ENCODE assay signal across 15 cellular contexts in the genomic region with DNA sequence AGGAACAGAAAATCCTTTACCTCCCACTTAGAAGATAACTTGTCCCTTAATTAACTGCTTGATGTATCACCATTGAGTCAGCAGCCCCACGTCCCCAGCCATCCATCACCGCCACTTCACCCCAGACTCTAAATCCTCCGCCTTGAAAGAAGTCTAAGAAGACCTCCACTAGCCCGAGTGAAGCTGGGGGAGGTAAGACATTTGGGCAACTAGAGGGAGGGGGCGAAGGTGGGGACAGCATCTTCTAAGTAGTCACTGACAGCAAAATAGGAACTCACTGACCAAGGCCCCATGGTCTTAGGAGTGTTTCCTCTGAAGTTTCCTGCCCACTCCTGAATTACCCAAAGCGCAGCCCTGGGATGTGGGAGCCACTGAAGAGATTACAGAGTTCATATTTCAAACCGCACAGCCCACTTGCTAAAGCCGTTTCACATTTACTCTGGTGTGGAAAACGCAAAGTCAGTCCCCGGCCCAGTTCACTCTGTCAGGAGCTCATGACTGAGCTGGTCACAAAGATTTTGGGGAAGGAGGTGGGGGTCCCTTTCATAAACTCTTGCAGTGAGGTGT.
DNase-seq lines count a peak whose midpoint lies in the region; ATAC-seq and TF ChIP-seq lines count a peak whose summit lies in the region.
"Had no signal": no experiment of that assay in that cellular context is flagged by ENCODE, and none has a peak within 500 bp of the region (broad histone marks: within the 10 kb centered on the region; RNA-seq: fewer than 3 reads in every experiment).

No MANE protein-coding gene starts in this region.

- no peak for TF ChIP-seq CTCF in WTC11 (IDR thresholded peaks at IDR 0.05)
- no peak for TF ChIP-seq CTCF in gastroesophageal sphincter (IDR thresholded peaks at IDR 0.05)

- WGBS in gastroesophageal sphincter (ENCODE audit: low coverage in 1 of 2), 2 donors, result 78 to 80% methylated on average over 4 of the region's 10 CpGs

- H3K27ac ChIP-seq in gastroesophageal sphincter (peak overlapping the region in 3 of 4 donors; percentile 25 to 61 (median 59)), skeletal muscle tissue (ENCODE audit: low read depth, low read length) (peak overlapping the region; percentile 73)
- H3K27ac ChIP-seq: SK-N-MC had no signal

- H3K4me3 ChIP-seq in gastroesophageal sphincter (no peak overlapping the region), skeletal muscle tissue (ENCODE audit: low read length in 3 of 3) (no peak overlapping the region)
- H3K4me3 ChIP-seq: SK-N-MC had no signal

- H3K9me3 ChIP-seq in gastroesophageal sphincter (no peaks in the 10 kb centered on the region), skeletal muscle tissue (ENCODE audit: control insufficient read depth in 3 of 3, low read length in 3 of 3) (no peaks in the 10 kb centered on the region)

- TF ChIP-seq EP300 in gastroesophageal sphincter (IDR thresholded peaks at IDR 0.05), result no peak

- H3K36me3 Mint-ChIP-seq in WTC11, result no peaks in the 10 kb centered on the region
- H3K36me3 Mint-ChIP-seq: natural killer cell treated with Interleukin-12 subunit alpha and Interleukin-12 subunit beta and Interleukin-15 and Interleukin-18, amount 100 ng/mL, for 72 hours had no signal

- H3K27me3 ChIP-seq in gastroesophageal sphincter (no peaks in the 10 kb centered on the region), skeletal muscle tissue (ENCODE audit: control insufficient read depth in 3 of 3, insufficient read depth in 3 of 3, low read length in 3 of 3) (no peaks in the 10 kb centered on the region)

- peak overlapping the region; percentile 25 for H3K27ac Mint-ChIP-seq in WTC11
- H3K27ac Mint-ChIP-seq: natural killer cell treated with Interleukin-12 subunit alpha and Interleukin-12 subunit beta and Interleukin-15 and Interleukin-18, amount 100 ng/mL, for 72 hours had no signal

- H3K9me3 Mint-ChIP-seq in WTC11, result no peaks in the 10 kb centered on the region
- H3K9me3 Mint-ChIP-seq: natural killer cell treated with Interleukin-12 subunit alpha and Interleukin-12 subunit beta and Interleukin-15 and Interleukin-18, amount 100 ng/mL, for 72 hours had no signal

- peaks cover 0 to 67% (median 12%) of the 10 kb centered on the region in 3 donors for H3K4me1 ChIP-seq in gastroesophageal sphincter
- peaks cover 9 to 16% (median 14%) of the 10 kb centered on the region in 3 donors for H3K4me1 ChIP-seq in skeletal muscle tissue (ENCODE audit: control insufficient read depth in 3 of 3, insufficient read depth in 3 of 3, low read length in 3 of 3)

- H3K9ac ChIP-seq in skeletal muscle tissue (ENCODE audit: low read depth in 1 of 3, low read length in 3 of 3), result no peak overlapping the region

- peaks cover 58% of the 10 kb centered on the region for H3K4me1 Mint-ChIP-seq in WTC11

- no peak overlapping the region for H3K4me3 Mint-ChIP-seq in WTC11
- H3K4me3 Mint-ChIP-seq: natural killer cell treated with Interleukin-12 subunit alpha and Interleukin-12 subunit beta and Interleukin-15 and Interleukin-18, amount 100 ng/mL, for 72 hours had no signal

- no peaks in the 10 kb centered on the region for H3K27me3 Mint-ChIP-seq in WTC11 (ENCODE audit: low read depth)

- ATAC-seq in WTC11, result no peak
- ATAC-seq in gastroesophageal sphincter, result no peak
- ATAC-seq: natural killer cell treated with Interleukin-12 subunit alpha and Interleukin-12 subunit beta and Interleukin-15 and Interleukin-18, amount 100 ng/mL, for 72 hours; stimulated activated naive CD8-positive, alpha-beta T cell treated with anti-CD3 and anti-CD28 coated beads, Interleukin-15, Interleukin-2, amounts not matched to agents 100 U/mL and 50 U/mL, for 24 hours had no signal

- no peaks in the 10 kb centered on the region for H3K36me3 ChIP-seq in gastroesophageal sphincter
- no peaks in the 10 kb centered on the region for H3K36me3 ChIP-seq in skeletal muscle tissue (ENCODE audit: control insufficient read depth in 3 of 3, insufficient read depth in 3 of 3, low read length in 3 of 3)

- peak; percentile 45 for DNase-seq in ELF-1 (ENCODE audit: low read depth, low spot score)
- DNase-seq in WTC11 (ENCODE audit: low spot score), result no peak
- DNase-seq in erythroblast (lab: John Stamatoyannopoulos, UW), result no peak
- no peak for DNase-seq in foreskin melanocyte
- no peak for DNase-seq in stimulated activated CD4-positive, alpha-beta T cell treated with anti-CD3 and anti-CD28 coated beads, Interleukin-4, amount 100 ng/mL, for 4 hours
- DNase-seq in DMS 273 (lab: John Stamatoyannopoulos, UW; ENCODE audit: unreplicated experiment), result no peak
- DNase-seq: activated CD8-positive, alpha-beta memory T cell treated with anti-CD3 and anti-CD28 coated beads for 24 hours; DMS153; GOT3; NCI-H1417; stimulated activated naive CD8-positive, alpha-beta T cell treated with anti-CD3 and anti-CD28 coated beads, Interleukin-15, Interleukin-2, amounts not matched to agents 100 U/mL and 50 U/mL, for 24 hours had no signal

- TF ChIP-seq POLR2A in gastroesophageal sphincter (IDR thresholded peaks at IDR 0.05), result no peak
- no peak for TF ChIP-seq POLR2A in erythroblast (IDR thresholded peaks at IDR 0.05; ENCODE audit: low read length)

- CTCF ChIA-PET in WTC11 (lab: Charles Lee), result interaction anchor here (0.5 to 3.7 kb wide), 6 partner anchors 7 to 443 kb away, joined by 3 to 21 read pairs (median 4); no protein-coding TSS in a partner anchor

- POLR2A ChIA-PET in WTC11 (lab: Charles Lee), result interaction anchor here (0.6 kb wide), 1 partner anchor 14 kb away, joined by 3 read pairs; no protein-coding TSS in a partner anchor

TF ChIP-seq in WTC11, 78 proteins besides CTCF, POLR2A, EP300 and RAD21 (continues in another document):
- TF ChIP-seq, protein P1, sequence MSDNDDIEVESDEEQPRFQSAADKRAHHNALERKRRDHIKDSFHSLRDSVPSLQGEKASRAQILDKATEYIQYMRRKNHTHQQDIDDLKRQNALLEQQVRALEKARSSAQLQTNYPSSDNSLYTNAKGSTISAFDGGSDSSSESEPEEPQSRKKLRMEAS (CRISPR knock-in tag; IDR thresholded peaks at IDR 0.05), result no peak
- no peak for TF ChIP-seq SMAD4 (CRISPR knock-in tag; IDR thresholded peaks at IDR 0.05)
- TF ChIP-seq MYBL2 (CRISPR knock-in tag; IDR thresholded peaks at IDR 0.05), result no peak
- no peak for TF ChIP-seq PRRX2 (CRISPR knock-in tag; IDR thresholded peaks at IDR 0.05)
- TF ChIP-seq, protein P2, sequence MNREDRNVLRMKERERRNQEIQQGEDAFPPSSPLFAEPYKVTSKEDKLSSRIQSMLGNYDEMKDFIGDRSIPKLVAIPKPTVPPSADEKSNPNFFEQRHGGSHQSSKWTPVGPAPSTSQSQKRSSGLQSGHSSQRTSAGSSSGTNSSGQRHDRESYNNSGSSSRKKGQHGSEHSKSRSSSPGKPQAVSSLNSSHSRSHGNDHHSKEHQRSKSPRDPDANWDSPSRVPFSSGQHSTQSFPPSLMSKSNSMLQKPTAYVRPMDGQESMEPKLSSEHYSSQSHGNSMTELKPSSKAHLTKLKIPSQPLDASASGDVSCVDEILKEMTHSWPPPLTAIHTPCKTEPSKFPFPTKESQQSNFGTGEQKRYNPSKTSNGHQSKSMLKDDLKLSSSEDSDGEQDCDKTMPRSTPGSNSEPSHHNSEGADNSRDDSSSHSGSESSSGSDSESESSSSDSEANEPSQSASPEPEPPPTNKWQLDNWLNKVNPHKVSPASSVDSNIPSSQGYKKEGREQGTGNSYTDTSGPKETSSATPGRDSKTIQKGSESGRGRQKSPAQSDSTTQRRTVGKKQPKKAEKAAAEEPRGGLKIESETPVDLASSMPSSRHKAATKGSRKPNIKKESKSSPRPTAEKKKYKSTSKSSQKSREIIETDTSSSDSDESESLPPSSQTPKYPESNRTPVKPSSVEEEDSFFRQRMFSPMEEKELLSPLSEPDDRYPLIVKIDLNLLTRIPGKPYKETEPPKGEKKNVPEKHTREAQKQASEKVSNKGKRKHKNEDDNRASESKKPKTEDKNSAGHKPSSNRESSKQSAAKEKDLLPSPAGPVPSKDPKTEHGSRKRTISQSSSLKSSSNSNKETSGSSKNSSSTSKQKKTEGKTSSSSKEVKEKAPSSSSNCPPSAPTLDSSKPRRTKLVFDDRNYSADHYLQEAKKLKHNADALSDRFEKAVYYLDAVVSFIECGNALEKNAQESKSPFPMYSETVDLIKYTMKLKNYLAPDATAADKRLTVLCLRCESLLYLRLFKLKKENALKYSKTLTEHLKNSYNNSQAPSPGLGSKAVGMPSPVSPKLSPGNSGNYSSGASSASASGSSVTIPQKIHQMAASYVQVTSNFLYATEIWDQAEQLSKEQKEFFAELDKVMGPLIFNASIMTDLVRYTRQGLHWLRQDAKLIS (CRISPR knock-in tag; IDR thresholded peaks at IDR 0.05; ENCODE audit: borderline replicate concordance), result no peak
- no peak for TF ChIP-seq GABPB1 (CRISPR knock-in tag; IDR thresholded peaks at IDR 0.05)
- TF ChIP-seq, protein P3, sequence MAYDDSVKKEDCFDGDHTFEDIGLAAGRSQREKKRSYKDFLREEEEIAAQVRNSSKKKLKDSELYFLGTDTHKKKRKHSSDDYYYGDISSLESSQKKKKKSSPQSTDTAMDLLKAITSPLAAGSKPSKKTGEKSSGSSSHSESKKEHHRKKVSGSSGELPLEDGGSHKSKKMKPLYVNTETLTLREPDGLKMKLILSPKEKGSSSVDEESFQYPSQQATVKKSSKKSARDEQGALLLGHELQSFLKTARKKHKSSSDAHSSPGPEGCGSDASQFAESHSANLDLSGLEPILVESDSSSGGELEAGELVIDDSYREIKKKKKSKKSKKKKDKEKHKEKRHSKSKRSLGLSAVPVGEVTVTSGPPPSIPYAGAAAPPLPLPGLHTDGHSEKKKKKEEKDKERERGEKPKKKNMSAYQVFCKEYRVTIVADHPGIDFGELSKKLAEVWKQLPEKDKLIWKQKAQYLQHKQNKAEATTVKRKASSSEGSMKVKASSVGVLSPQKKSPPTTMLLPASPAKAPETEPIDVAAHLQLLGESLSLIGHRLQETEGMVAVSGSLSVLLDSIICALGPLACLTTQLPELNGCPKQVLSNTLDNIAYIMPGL (CRISPR knock-in tag; IDR thresholded peaks at IDR 0.05), result no peak
- TF ChIP-seq, protein P4, sequence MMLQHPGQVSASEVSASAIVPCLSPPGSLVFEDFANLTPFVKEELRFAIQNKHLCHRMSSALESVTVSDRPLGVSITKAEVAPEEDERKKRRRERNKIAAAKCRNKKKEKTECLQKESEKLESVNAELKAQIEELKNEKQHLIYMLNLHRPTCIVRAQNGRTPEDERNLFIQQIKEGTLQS (CRISPR knock-in tag; conservative IDR thresholded peaks at IDR 0.05), result no peak
- TF ChIP-seq, protein P5, sequence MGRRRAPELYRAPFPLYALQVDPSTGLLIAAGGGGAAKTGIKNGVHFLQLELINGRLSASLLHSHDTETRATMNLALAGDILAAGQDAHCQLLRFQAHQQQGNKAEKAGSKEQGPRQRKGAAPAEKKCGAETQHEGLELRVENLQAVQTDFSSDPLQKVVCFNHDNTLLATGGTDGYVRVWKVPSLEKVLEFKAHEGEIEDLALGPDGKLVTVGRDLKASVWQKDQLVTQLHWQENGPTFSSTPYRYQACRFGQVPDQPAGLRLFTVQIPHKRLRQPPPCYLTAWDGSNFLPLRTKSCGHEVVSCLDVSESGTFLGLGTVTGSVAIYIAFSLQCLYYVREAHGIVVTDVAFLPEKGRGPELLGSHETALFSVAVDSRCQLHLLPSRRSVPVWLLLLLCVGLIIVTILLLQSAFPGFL (CRISPR knock-in tag; IDR thresholded peaks at IDR 0.05; ENCODE audit: borderline replicate concordance), result no peak
- TF ChIP-seq ZNF423 (CRISPR knock-in tag; IDR thresholded peaks at IDR 0.05), result no peak
